ENCODE assay signal across 14 cellular contexts in the genomic region with DNA sequence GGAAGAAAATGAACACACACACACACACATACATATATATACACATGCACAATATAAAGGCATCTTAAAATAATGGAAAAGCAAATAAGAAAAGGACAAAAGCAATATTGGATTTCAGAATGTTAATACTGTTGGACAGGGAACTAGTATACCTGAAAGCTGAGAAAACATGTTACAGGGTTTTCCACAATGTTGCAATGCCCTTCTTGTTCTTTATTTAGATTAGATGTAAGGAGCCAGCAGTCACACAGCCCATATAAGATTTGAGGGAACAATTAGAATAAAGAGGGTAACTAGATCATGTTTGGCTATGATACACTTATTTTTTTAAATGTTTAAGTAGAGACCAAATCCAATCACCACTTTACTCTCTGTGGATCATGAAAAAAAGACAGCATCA.
"Had no signal": no experiment of that assay in that cellular context is flagged by ENCODE, and none has a peak within 500 bp of the region (broad histone marks: within the 10 kb centered on the region; RNA-seq: fewer than 3 reads in every experiment).

No MANE protein-coding gene starts in this region.

- H3K9me3 ChIP-seq: sigmoid colon, upper lobe of left lung had no signal

- H3K4me3 Mint-ChIP-seq: activated CD4-positive, alpha-beta memory T cell treated with anti-CD3 and anti-CD28 coated beads for 36 hours; activated naive CD8-positive, alpha-beta T cell; activated T-cell treated with anti-CD3 and anti-CD28 coated beads, Interleukin-2, amount 50 U/mL, for 4 hours; naive thymus-derived CD8-positive, alpha-beta T cell; stimulated activated naive CD8-positive, alpha-beta T cell treated with anti-CD3 and anti-CD28 coated beads, Interleukin-15, Interleukin-2, amounts not matched to agents 100 ng/mL and 50 ng/mL, for 24 hours had no signal

- H3K9me3 Mint-ChIP-seq: activated CD4-positive, alpha-beta memory T cell treated with anti-CD3 and anti-CD28 coated beads for 36 hours; activated T-cell treated with anti-CD3 and anti-CD28 coated beads, Interleukin-2, amount 50 U/mL, for 4 hours; naive thymus-derived CD8-positive, alpha-beta T cell; stimulated activated naive CD8-positive, alpha-beta T cell treated with anti-CD3 and anti-CD28 coated beads, Interleukin-15, Interleukin-2, amounts not matched to agents 100 ng/mL and 50 ng/mL, for 24 hours had no signal

- H3K27ac ChIP-seq: upper lobe of left lung had no signal

- H3K36me3 Mint-ChIP-seq: activated CD4-positive, alpha-beta memory T cell treated with anti-CD3 and anti-CD28 coated beads for 36 hours; activated naive CD8-positive, alpha-beta T cell; naive thymus-derived CD8-positive, alpha-beta T cell had no signal

- DNase-seq: activated CD4-positive, alpha-beta memory T cell treated with anti-CD3 and anti-CD28 coated beads for 36 hours; activated CD4-positive, alpha-beta T cell treated with anti-CD3 and anti-CD28 coated beads for 1 hour; activated effector memory CD4-positive, alpha-beta T cell treated with anti-CD3 and anti-CD28 coated beads, Interleukin-2, amount 50 U/mL, for 16 hours; activated T-cell treated with anti-CD3 and anti-CD28 coated beads, Interleukin-2, amount 50 U/mL, for 4 hours; central memory CD4-positive, alpha-beta T cell; effector memory CD4-positive, alpha-beta T cell; naive thymus-derived CD8-positive, alpha-beta T cell; sigmoid colon; stimulated activated CD4-positive, alpha-beta T cell treated with anti-CD3 and anti-CD28 coated beads, Interleukin-15, amount 100 ng/mL, for 24 hours; stimulated activated CD4-positive, alpha-beta T cell treated with anti-CD3 and anti-CD28 coated beads, Interleukin-4, amount 100 ng/mL, for 24 hours; upper lobe of left lung had no signal

- H3K36me3 ChIP-seq: sigmoid colon, upper lobe of left lung had no signal

- H3K4me3 ChIP-seq: lung, sigmoid colon, upper lobe of left lung had no signal

- H3K27ac Mint-ChIP-seq: activated CD4-positive, alpha-beta memory T cell treated with anti-CD3 and anti-CD28 coated beads for 36 hours; activated naive CD8-positive, alpha-beta T cell; naive thymus-derived CD8-positive, alpha-beta T cell; stimulated activated naive CD8-positive, alpha-beta T cell treated with anti-CD3 and anti-CD28 coated beads, Interleukin-15, Interleukin-2, amounts not matched to agents 100 ng/mL and 50 ng/mL, for 24 hours had no signal

- H3K4me1 Mint-ChIP-seq: naive thymus-derived CD8-positive, alpha-beta T cell had no signal

- ATAC-seq: activated T-cell treated with anti-CD3 and anti-CD28 coated beads, Interleukin-2, amount 50 U/mL, for 4 hours; naive thymus-derived CD8-positive, alpha-beta T cell had no signal

- H3K27me3 ChIP-seq: sigmoid colon, upper lobe of left lung had no signal
